ENCODE assay signal across 9 cellular contexts in the genomic region with DNA sequence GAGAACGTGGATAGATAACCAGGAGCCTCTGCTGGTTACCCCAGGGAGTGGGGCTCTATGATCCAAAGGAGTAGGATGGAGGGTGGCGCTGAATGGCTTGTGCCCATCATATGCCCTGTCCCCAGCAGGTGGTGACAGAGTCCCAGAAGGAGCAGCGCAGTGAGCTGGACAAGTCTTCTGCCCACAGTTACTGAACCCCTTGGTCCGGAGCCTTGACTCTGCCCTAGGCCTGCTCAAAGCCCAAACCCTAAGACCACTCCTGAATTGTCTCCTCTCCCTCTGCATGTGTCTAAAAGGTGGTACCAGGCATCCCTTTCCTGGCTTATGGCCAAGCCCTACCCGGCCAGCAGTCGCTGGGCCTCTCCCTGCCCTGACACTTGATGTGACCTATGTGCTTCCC. TPM values are rescaled to one million over a fixed set of nuclear protein-coding genes. Genes with fewer than 3 reads are reported as not detected.
A peak's percentile ranks its signal among the peaks of the same experiment; 100 is the strongest.
DNase-seq lines count a peak whose midpoint lies in the region; ATAC-seq and TF ChIP-seq lines count a peak whose summit lies in the region.
"Had no signal": no experiment of that assay in that cellular context is flagged by ENCODE, and none has a peak within 500 bp of the region (broad histone marks: within the 10 kb centered on the region; RNA-seq: fewer than 3 reads in every experiment).

No MANE protein-coding gene starts in this region.

- H4K20me1 ChIP-seq in HCT116 (ENCODE audit: insufficient read depth) = no peaks in the 10 kb centered on the region

- H3K9me3 Mint-ChIP-seq in Calu3 (ENCODE audit: low read depth, unreplicated experiment) = no peaks in the 10 kb centered on the region
- H3K9me3 Mint-ChIP-seq in activated CD4-positive, alpha-beta memory T cell treated with anti-CD3 and anti-CD28 coated beads, Interleukin-2, amount 10 ng/mL, durations not matched to agents 7 days and 5 days = no peaks in the 10 kb centered on the region
- H3K9me3 Mint-ChIP-seq: effector memory CD8-positive, alpha-beta T cell had no signal

- ATAC-seq in HCT116 (peak; percentile 56), mucosa of descending colon (peak; percentile 49), HG03520 (IDR thresholded peaks at IDR 0.05; ENCODE audit: unreplicated experiment) (no peak), GM18909 (IDR thresholded peaks at IDR 0.05; ENCODE audit: poor library complexity, unreplicated experiment) (no peak)

- BruUV-seq in Calu3 (replicated peaks; lab: Mats Ljungman, UMichigan) = no TSS peak
- no TSS peak for BruUV-seq in HCT116 (replicated peaks; lab: Mats Ljungman, UMichigan)

- DNase-seq in Calu3 (peak; percentile 52), HCT116 (ENCODE audit: low read depth, low spot score) (no peak), mucosa of descending colon (peak in 1 of 3 donors; percentile 31), NCI-H2196 treated with DMSO at 0.1 percent for 48 hours (lab: John Stamatoyannopoulos, UW; ENCODE audit: unreplicated experiment) (no peak), NCI-H2227 treated with DMSO at 0.1 percent for 48 hours (lab: John Stamatoyannopoulos, UW) (no peak)
- no peak for DNase-seq in activated CD4-positive, alpha-beta memory T cell treated with anti-CD3 and anti-CD28 coated beads, Interleukin-2, amount 10 ng/mL, durations not matched to agents 7 days and 5 days
- DNase-seq: effector memory CD8-positive, alpha-beta T cell had no signal

- H3K4me2 ChIP-seq in HCT116 (ENCODE audit: low read length) = peak overlapping the region; percentile 87

- H3K27ac Mint-ChIP-seq in Calu3 (ENCODE audit: unreplicated experiment) = no peak overlapping the region
- no peak overlapping the region for H3K27ac Mint-ChIP-seq in activated CD4-positive, alpha-beta memory T cell treated with anti-CD3 and anti-CD28 coated beads, Interleukin-2, amount 10 ng/mL, durations not matched to agents 7 days and 5 days
- H3K27ac Mint-ChIP-seq: effector memory CD8-positive, alpha-beta T cell had no signal

- H3K4me3 Mint-ChIP-seq in Calu3 (ENCODE audit: low read depth, unreplicated experiment) = peak overlapping the region; percentile 60
- H3K4me3 Mint-ChIP-seq in activated CD4-positive, alpha-beta memory T cell treated with anti-CD3 and anti-CD28 coated beads, Interleukin-2, amount 10 ng/mL, durations not matched to agents 7 days and 5 days = peak overlapping the region; percentile 44

- H3K4me1 ChIP-seq in HCT116 (ENCODE audit: control insufficient read depth in 1 of 2, insufficient read depth in 2 of 2, low read length in 2 of 2) = peaks cover 10 to 31% of the 10 kb centered on the region in 2 experiments; a peak in 3 of 4 replicates
- peaks cover 19% of the 10 kb centered on the region for H3K4me1 ChIP-seq in mucosa of descending colon (ENCODE audit: low read depth)

- H3K27me3 ChIP-seq in HCT116 (ENCODE audit: insufficient read depth, low read length) = no peaks in the 10 kb centered on the region

- intact Hi-C loops in Calu3 (cut with micrococcal nuclease; ENCODE audit: unreplicated experiment) (no loop called here), HCT116 (cut with micrococcal nuclease) (loop anchor here (2.0 kb wide), 2 partner anchors 45 to 217 kb away; no protein-coding TSS in a partner anchor), mucosa of descending colon (cut with DNase I, micrococcal nuclease) (no loop called here)

- peaks cover 23% of the 10 kb centered on the region for H3K4me1 Mint-ChIP-seq in Calu3 (ENCODE audit: low read depth, unreplicated experiment)
- H3K4me1 Mint-ChIP-seq in activated CD4-positive, alpha-beta memory T cell treated with anti-CD3 and anti-CD28 coated beads, Interleukin-2, amount 10 ng/mL, durations not matched to agents 7 days and 5 days = peaks cover 40% of the 10 kb centered on the region

- H3K9ac ChIP-seq in HCT116 (ENCODE audit: low read length) = peak overlapping the region; percentile 32; the same call in 1 of the 2 replicates

- no peaks in the 10 kb centered on the region for H3K9me3 ChIP-seq in HCT116 (ENCODE audit: control insufficient read depth in 1 of 2, insufficient read depth in 1 of 2, low read depth in 1 of 2, low read length in 2 of 2)
- no peaks in the 10 kb centered on the region for H3K9me3 ChIP-seq in mucosa of descending colon

- peaks cover 11% of the 10 kb centered on the region for H3K36me3 Mint-ChIP-seq in Calu3 (ENCODE audit: insufficient read depth, unreplicated experiment)
- no peaks in the 10 kb centered on the region for H3K36me3 Mint-ChIP-seq in activated CD4-positive, alpha-beta memory T cell treated with anti-CD3 and anti-CD28 coated beads, Interleukin-2, amount 10 ng/mL, durations not matched to agents 7 days and 5 days (ENCODE audit: low read depth)

- POLR2A ChIA-PET in HCT116 (lab: Charles Lee) = no interaction called here
- POLR2A ChIA-PET in activated CD4-positive, alpha-beta memory T cell treated with anti-CD3 and anti-CD28 coated beads, Interleukin-2, amount 10 ng/mL, durations not matched to agents 7 days and 5 days (lab: Charles Lee) = interaction anchor here (1.1 to 1.2 kb wide), 2 partner anchors 24 to 69 kb away, joined by 3 to 4 read pairs; a partner anchor contains a TSS

- H2AFZ ChIP-seq in HCT116 (ENCODE audit: low read depth, low read length, poor library complexity, severe bottlenecking) = peak overlapping the region; percentile 48

- no peak overlapping the region for H3K27ac ChIP-seq in HCT116 (ENCODE audit: low read depth, low read length)

- no peaks in the 10 kb centered on the region for H3K9me2 ChIP-seq in HCT116 (ENCODE audit: insufficient read depth)

- H3K27me3 Mint-ChIP-seq in Calu3 (ENCODE audit: unreplicated experiment) = peaks cover 24% of the 10 kb centered on the region
- peaks cover 54% of the 10 kb centered on the region for H3K27me3 Mint-ChIP-seq in activated CD4-positive, alpha-beta memory T cell treated with anti-CD3 and anti-CD28 coated beads, Interleukin-2, amount 10 ng/mL, durations not matched to agents 7 days and 5 days

- H3K4me3 ChIP-seq in HCT116 (replicated peaks in 1 of 2; ENCODE audit: low read depth in 1 of 2, low read length in 2 of 2) (peak overlapping the region; percentile 39 to 47; a peak in 3 of 4 replicates), mucosa of descending colon (no peak overlapping the region)

- no peaks in the 10 kb centered on the region for H3K79me2 ChIP-seq in HCT116 (ENCODE audit: insufficient read depth, low read length)

- CTCF ChIA-PET in Calu3 (lab: Charles Lee) (interaction anchor here (0.6 to 1.8 kb wide), 6 partner anchors 8 to 256 kb away, joined by 3 to 7 read pairs (median 4); a partner anchor contains a TSS), HCT116 (lab: Charles Lee) (interaction anchor here (0.7 to 3.2 kb wide), 12 partner anchors 9 to 325 kb away, joined by 3 to 25 read pairs (median 8); a partner anchor contains a TSS)
- CTCF ChIA-PET in activated CD4-positive, alpha-beta memory T cell treated with anti-CD3 and anti-CD28 coated beads, Interleukin-2, amount 10 ng/mL, durations not matched to agents 7 days and 5 days (lab: Charles Lee) = interaction anchor here (2.9 to 4.1 kb wide), 2 partner anchors 25 to 39 kb away, joined by 15 to 36 read pairs; a partner anchor contains a TSS

- peak; percentile 67 for TF ChIP-seq RAD21 in HCT116 (IDR thresholded peaks at IDR 0.05; ENCODE audit: low read depth)

- RAD21 ChIA-PET in HCT116 (lab: Charles Lee; ENCODE audit: low non-redundant PET in 1 of 2, low total read pairs in 2 of 2, uncharacterized antibody in 2 of 2, unreplicated experiment in 2 of 2) = interaction anchor here in 1 of 2 experiments (1.5 kb wide), 1 partner anchor 24 kb away, joined by 3 read pairs; no protein-coding TSS in a partner anchor

- TF ChIP-seq CTCF in Calu3 (IDR thresholded peaks at IDR 0.05; ENCODE audit: unreplicated experiment) (no peak), HCT116 (IDR thresholded peaks at IDR 0.05 in 2 of 3, conservative IDR thresholded peaks at IDR 0.05 in 1 of 3; ENCODE audit: borderline replicate concordance in 1 of 3, insufficient read depth in 1 of 3, low read depth in 2 of 3, low read length in 2 of 3) (peak; percentile 35 to 53 (median 37); a peak in 5 of 6 replicates), mucosa of descending colon (IDR thresholded peaks at IDR 0.05) (no peak)

- no peak for TF ChIP-seq POLR2A in HCT116 (IDR thresholded peaks at IDR 0.05; ENCODE audit: borderline replicate concordance, extremely low read depth, insufficient read depth, insufficient read length)

- H3K36me3 ChIP-seq in HCT116 (ENCODE audit: control insufficient read depth in 1 of 2, insufficient read depth in 2 of 2, low read length in 2 of 2) (no peaks in the 10 kb centered on the region), mucosa of descending colon (ENCODE audit: low read depth) (no peaks in the 10 kb centered on the region)

TF ChIP-seq in HCT116, 20 proteins besides CTCF, POLR2A, EP300 and RAD21 (continues in another document):
- TF ChIP-seq YY1 (IDR thresholded peaks at IDR 0.05; ENCODE audit: extremely low read depth, insufficient replicate concordance, low read depth, low read length) = no peak

RNA-seq across cellular contexts. Expression of a gene that starts 3.2 kb away (rescaled TPM):
- total RNA-seq in Calu3 (2022) (not detected in 2 replicates), HCT116 (2021; ENCODE audit: unreplicated experiment) (6.7 TPM), mucosa of descending colon (10 to 100 TPM in 1 of 3 donors, 1 to 10 TPM in 2; 5.1 to 69.5 (median 8.6) TPM)
- 13.6 and 17.7 TPM in 2 replicates for polyA plus RNA-seq in HCT116 (2012)
- under 1 TPM in 1 of 2 experiments, not detected in 1; 0.38 TPM for total RNA-seq in activated CD4-positive, alpha-beta memory T cell treated with anti-CD3 and anti-CD28 coated beads, Interleukin-2, amount 10 ng/mL, durations not matched to agents 7 days and 5 days

RNA-seq across cellular contexts. Expression of a gene that starts 24.9 kb away (rescaled TPM):
- total RNA-seq in Calu3 (2022) (38.5 and 49.8 TPM in 2 replicates), HCT116 (2021; ENCODE audit: unreplicated experiment) (99.1 TPM), mucosa of descending colon (10 to 100 TPM in 1 of 3 donors, 1 to 10 TPM in 2; 4.4 to 18.8 (median 5.8) TPM)
- polyA plus RNA-seq in HCT116 (2012) = 96.2 and 124 TPM in 2 replicates
- total RNA-seq in activated CD4-positive, alpha-beta memory T cell treated with anti-CD3 and anti-CD28 coated beads, Interleukin-2, amount 10 ng/mL, durations not matched to agents 7 days and 5 days = 10 to 100 TPM; 75.1 to 79.5 TPM

RNA-seq across cellular contexts. Expression of a gene that starts 33.3 kb away (rescaled TPM):
- 469 and 472 TPM in 2 replicates for total RNA-seq in Calu3 (2022)
- total RNA-seq in HCT116 (2021; ENCODE audit: unreplicated experiment) = 571 TPM
- 1,132 and 1,135 TPM in 2 replicates for polyA plus RNA-seq in HCT116 (2012)
- 100 to 1,000 TPM; 250 to 262 TPM for total RNA-seq in activated CD4-positive, alpha-beta memory T cell treated with anti-CD3 and anti-CD28 coated beads, Interleukin-2, amount 10 ng/mL, durations not matched to agents 7 days and 5 days
- total RNA-seq in mucosa of descending colon = 100 to 1,000 TPM; 128 to 260 (median 236) TPM

RNA-seq across cellular contexts. Expression of a gene that starts 38.8 kb away (rescaled TPM):
- total RNA-seq in Calu3 (2022) (not detected in 2 replicates), HCT116 (2021; ENCODE audit: unreplicated experiment) (8.1 TPM), mucosa of descending colon (not detected)
- 6.4 and 8.2 TPM in 2 replicates for polyA plus RNA-seq in HCT116 (2012)
- not detected for total RNA-seq in activated CD4-positive, alpha-beta memory T cell treated with anti-CD3 and anti-CD28 coated beads, Interleukin-2, amount 10 ng/mL, durations not matched to agents 7 days and 5 days

RNA-seq across cellular contexts. Expression of a gene that starts 48.5 kb away (rescaled TPM):
- total RNA-seq in Calu3 (2022) (9.6 and 15.7 TPM in 2 replicates), HCT116 (2021; ENCODE audit: unreplicated experiment) (27.7 TPM), mucosa of descending colon (10 to 100 TPM in 2 of 3 donors, 1 to 10 TPM in 1; 6.7 to 45.7 (median 37.0) TPM)
- 9.8 and 12.1 TPM in 2 replicates for polyA plus RNA-seq in HCT116 (2012)
- under 1 TPM in 1 of 2 experiments, not detected in 1; 0.05 TPM for total RNA-seq in activated CD4-positive, alpha-beta memory T cell treated with anti-CD3 and anti-CD28 coated beads, Interleukin-2, amount 10 ng/mL, durations not matched to agents 7 days and 5 days

Comparison
In these comparisons a context has a peak if more than half of its experiments do, and no peak if none do; other contexts are left out.
1. CTCF ChIP-seq: peak in HCT116 (3 of 3); none in Calu3 (single experiment) and mucosa of descending colon (single experiment).
2. ATAC-seq: peak in HCT116 (single experiment) and mucosa of descending colon (single experiment); none in HG03520 (single experiment) and GM18909 (single experiment).